Comparison of ENCODE assay signal across 10 cellular contexts in the genomic region with DNA sequence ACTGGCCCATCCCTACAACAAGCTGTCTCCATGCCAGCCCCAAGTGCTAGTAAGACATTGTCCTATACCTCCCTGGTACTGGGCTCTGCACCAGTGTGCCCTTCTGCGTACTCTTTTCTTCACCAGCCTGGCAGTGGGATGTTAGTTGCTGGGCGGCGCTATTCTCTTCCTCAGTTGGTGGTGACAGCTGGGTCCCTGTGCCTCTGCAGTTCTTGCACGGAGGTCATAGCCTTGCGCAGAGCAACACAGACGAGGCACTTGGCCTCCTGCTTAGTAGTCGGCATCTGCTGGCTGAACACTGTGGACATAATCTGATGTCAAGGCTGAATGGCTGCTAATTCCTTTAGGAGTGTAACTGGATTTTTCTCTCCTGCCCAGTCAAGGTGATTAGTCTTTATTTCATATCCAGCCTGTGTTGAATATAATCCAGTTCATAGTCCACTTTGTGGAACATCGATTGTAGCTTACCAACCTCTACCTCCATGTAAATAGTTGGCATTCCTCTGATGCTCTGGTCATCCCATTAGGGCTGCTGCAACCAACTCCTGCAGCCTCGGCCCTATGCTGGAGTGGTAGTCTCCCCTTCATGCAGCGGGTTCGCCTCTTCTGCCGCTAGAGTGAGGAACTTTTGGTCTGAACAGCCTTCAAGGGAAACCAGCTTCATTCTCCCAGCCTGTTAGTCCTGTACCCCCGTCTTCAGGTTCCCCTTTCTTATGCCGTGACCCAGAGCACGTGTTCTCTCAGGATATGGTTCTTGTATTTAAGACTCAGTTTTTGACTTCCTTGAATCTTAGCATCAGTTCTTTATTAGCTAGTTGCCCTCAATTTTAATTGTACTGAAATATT.
DNase-seq lines count a peak whose midpoint lies in the region; ATAC-seq lines count a peak whose summit lies in the region.
"Had no signal": no experiment of that assay in that cellular context is flagged by ENCODE, and none has a peak within 500 bp of the region (broad histone marks: within the 10 kb centered on the region; RNA-seq: fewer than 3 reads in every experiment).

No MANE protein-coding gene starts in this region.

- H3K27ac Mint-ChIP-seq in stimulated activated naive CD8-positive, alpha-beta T cell treated with anti-CD3 and anti-CD28 coated beads, Interleukin-15, Interleukin-2, amounts not matched to agents 100 ng/mL and 50 ng/mL, for 24 hours = peak overlapping the region; percentile 51
- peak overlapping the region; percentile 4 for H3K27ac Mint-ChIP-seq in dendritic cell treated with granulocyte-macrophage colony-stimulating factor and Interleukin-4, amounts not matched to agents 40 ng/mL and 50 ng/mL, for 4 days

- peaks cover 30% of the 10 kb centered on the region for H3K36me3 Mint-ChIP-seq in stimulated activated naive CD8-positive, alpha-beta T cell treated with anti-CD3 and anti-CD28 coated beads, Interleukin-15, Interleukin-2, amounts not matched to agents 100 ng/mL and 50 ng/mL, for 24 hours (ENCODE audit: low read depth)
- peaks cover 15% of the 10 kb centered on the region for H3K36me3 Mint-ChIP-seq in dendritic cell treated with granulocyte-macrophage colony-stimulating factor and Interleukin-4, amounts not matched to agents 40 ng/mL and 50 ng/mL, for 4 days (ENCODE audit: low read depth)

- no peak for ATAC-seq in stimulated activated naive CD8-positive, alpha-beta T cell treated with anti-CD3 and anti-CD28 coated beads, Interleukin-15, Interleukin-2, amounts not matched to agents 100 U/mL and 50 U/mL, for 24 hours
- no peak for ATAC-seq in GM19463 (IDR thresholded peaks at IDR 0.05; ENCODE audit: unreplicated experiment)
- no peak for ATAC-seq in GM21367 (IDR thresholded peaks at IDR 0.05; ENCODE audit: unreplicated experiment)

- peak overlapping the region; percentile 31 for H3K4me3 Mint-ChIP-seq in stimulated activated naive CD8-positive, alpha-beta T cell treated with anti-CD3 and anti-CD28 coated beads, Interleukin-15, Interleukin-2, amounts not matched to agents 100 ng/mL and 50 ng/mL, for 24 hours
- no peak overlapping the region for H3K4me3 Mint-ChIP-seq in dendritic cell treated with granulocyte-macrophage colony-stimulating factor and Interleukin-4, amounts not matched to agents 40 ng/mL and 50 ng/mL, for 4 days

- DNase-seq in stimulated activated naive CD8-positive, alpha-beta T cell treated with anti-CD3 and anti-CD28 coated beads, Interleukin-15, Interleukin-2, amounts not matched to agents 100 U/mL and 50 U/mL, for 24 hours = no peak
- DNase-seq in NAMALWA (ENCODE audit: low spot score) = peak; percentile 15
- no peak for DNase-seq in GOT3 (lab: John Stamatoyannopoulos, UW)
- DNase-seq in kidney tubule cell (ENCODE audit: low spot score) = no peak
- DNase-seq: activated CD4-positive, alpha-beta T cell treated with anti-CD3 and anti-CD28 coated beads, Interleukin-2, amount 50 U/mL, for 1 hour; PC-9 had no signal

- peaks cover 29% of the 10 kb centered on the region for H3K4me1 Mint-ChIP-seq in stimulated activated naive CD8-positive, alpha-beta T cell treated with anti-CD3 and anti-CD28 coated beads, Interleukin-15, Interleukin-2, amounts not matched to agents 100 ng/mL and 50 ng/mL, for 24 hours (ENCODE audit: low read depth)
- peaks cover 30% of the 10 kb centered on the region for H3K4me1 Mint-ChIP-seq in dendritic cell treated with granulocyte-macrophage colony-stimulating factor and Interleukin-4, amounts not matched to agents 40 ng/mL and 50 ng/mL, for 4 days (ENCODE audit: low read depth)

- H3K9me3 Mint-ChIP-seq in stimulated activated naive CD8-positive, alpha-beta T cell treated with anti-CD3 and anti-CD28 coated beads, Interleukin-15, Interleukin-2, amounts not matched to agents 100 ng/mL and 50 ng/mL, for 24 hours = no peaks in the 10 kb centered on the region
- H3K9me3 Mint-ChIP-seq in dendritic cell treated with granulocyte-macrophage colony-stimulating factor and Interleukin-4, amounts not matched to agents 40 ng/mL and 50 ng/mL, for 4 days = no peaks in the 10 kb centered on the region

- intact Hi-C loops in dendritic cell treated with granulocyte-macrophage colony-stimulating factor and Interleukin-4, amounts not matched to agents 40 ng/mL and 50 ng/mL, for 4 days (cut with micrococcal nuclease) = no loop called here

- no peaks in the 10 kb centered on the region for H3K27me3 Mint-ChIP-seq in stimulated activated naive CD8-positive, alpha-beta T cell treated with anti-CD3 and anti-CD28 coated beads, Interleukin-15, Interleukin-2, amounts not matched to agents 100 ng/mL and 50 ng/mL, for 24 hours
- H3K27me3 Mint-ChIP-seq in dendritic cell treated with granulocyte-macrophage colony-stimulating factor and Interleukin-4, amounts not matched to agents 40 ng/mL and 50 ng/mL, for 4 days = no peaks in the 10 kb centered on the region
